1 cellular context compared by ENCODE assay signal in genomic region chr1:93827633-93828436, GRCh38.
TF ChIP-seq lines count a peak whose summit lies in the region.

No MANE protein-coding gene starts in this region.

TF ChIP-seq in HepG2, 621 proteins besides CTCF, POLR2A, EP300 and RAD21 (continued from another document):
- TF ChIP-seq, protein P1, sequence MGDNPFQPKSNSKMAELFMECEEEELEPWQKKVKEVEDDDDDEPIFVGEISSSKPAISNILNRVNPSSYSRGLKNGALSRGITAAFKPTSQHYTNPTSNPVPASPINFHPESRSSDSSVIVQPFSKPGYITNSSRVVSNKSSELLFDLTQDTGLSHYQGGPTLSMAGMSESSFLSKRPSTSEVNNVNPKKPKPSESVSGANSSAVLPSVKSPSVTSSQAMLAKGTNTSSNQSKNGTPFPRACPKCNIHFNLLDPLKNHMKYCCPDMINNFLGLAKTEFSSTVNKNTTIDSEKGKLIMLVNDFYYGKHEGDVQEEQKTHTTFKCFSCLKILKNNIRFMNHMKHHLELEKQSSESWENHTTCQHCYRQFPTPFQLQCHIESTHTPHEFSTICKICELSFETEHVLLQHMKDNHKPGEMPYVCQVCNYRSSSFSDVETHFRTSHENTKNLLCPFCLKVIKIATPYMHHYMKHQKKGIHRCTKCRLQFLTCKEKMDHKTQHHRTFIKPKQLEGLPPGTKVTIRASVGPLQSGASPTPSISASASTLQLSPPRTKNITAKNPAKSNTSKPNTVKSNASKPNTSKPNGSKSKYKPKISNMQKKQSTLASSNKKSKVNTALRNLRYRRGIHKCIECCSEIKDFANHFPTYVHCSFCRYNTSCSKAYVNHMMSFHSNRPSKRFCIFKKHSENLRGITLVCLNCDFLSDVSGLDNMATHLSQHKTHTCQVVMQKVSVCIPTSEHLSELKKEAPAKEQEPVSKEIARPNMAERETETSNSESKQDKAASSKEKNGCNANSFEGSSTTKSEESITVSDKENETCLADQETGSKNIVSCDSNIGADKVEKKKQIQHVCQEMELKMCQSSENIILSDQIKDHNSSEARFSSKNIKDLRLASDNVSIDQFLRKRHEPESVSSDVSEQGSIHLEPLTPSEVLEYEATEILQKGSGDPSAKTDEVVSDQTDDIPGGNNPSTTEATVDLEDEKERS (CRISPR knock-in tag; IDR thresholded peaks at IDR 0.05), result peak; percentile 97
- 0 out of 2 replicates have a peak, but pooled peaks have one; percentile 32 for TF ChIP-seq ARNTL (CRISPR knock-in tag; IDR thresholded peaks at IDR 0.05)
- TF ChIP-seq RARA (CRISPR knock-in tag; IDR thresholded peaks at IDR 0.05), result peak; percentile 74
- TF ChIP-seq GRHL1 (CRISPR knock-in tag; conservative IDR thresholded peaks at IDR 0.05), result no peak
- peak; percentile 99 for TF ChIP-seq ZNF3 (CRISPR knock-in tag; IDR thresholded peaks at IDR 0.05)
- TF ChIP-seq ZGPAT (CRISPR knock-in tag; IDR thresholded peaks at IDR 0.05), result peak; percentile 90
- TF ChIP-seq SNAPC2 (CRISPR knock-in tag; IDR thresholded peaks at IDR 0.05), result peak; percentile 86; the same call in 1 of the 2 replicates
- TF ChIP-seq CC2D1A (CRISPR knock-in tag; IDR thresholded peaks at IDR 0.05), result no peak
- no peak for TF ChIP-seq ZFYVE20 (CRISPR knock-in tag; IDR thresholded peaks at IDR 0.05; ENCODE audit: borderline replicate concordance, low read depth)
- peak; percentile 53 for TF ChIP-seq TCF7 (IDR thresholded peaks at IDR 0.05; ENCODE audit: low read depth)
- no peak for TF ChIP-seq SRY (CRISPR knock-in tag; IDR thresholded peaks at IDR 0.05)
- 0 out of 2 replicates have a peak, but pooled peaks have one; percentile 39 for TF ChIP-seq FOXK2 (IDR thresholded peaks at IDR 0.05)
- TF ChIP-seq SOX13 (IDR thresholded peaks at IDR 0.05), result no peak
- peak in 1 of 2 experiments; percentile 87; a peak in 2 of 4 replicates for TF ChIP-seq SOX13 (CRISPR knock-in tag; conservative IDR thresholded peaks at IDR 0.05 in 1 of 2, IDR thresholded peaks at IDR 0.05 in 1 of 2)
- TF ChIP-seq, protein P2, sequence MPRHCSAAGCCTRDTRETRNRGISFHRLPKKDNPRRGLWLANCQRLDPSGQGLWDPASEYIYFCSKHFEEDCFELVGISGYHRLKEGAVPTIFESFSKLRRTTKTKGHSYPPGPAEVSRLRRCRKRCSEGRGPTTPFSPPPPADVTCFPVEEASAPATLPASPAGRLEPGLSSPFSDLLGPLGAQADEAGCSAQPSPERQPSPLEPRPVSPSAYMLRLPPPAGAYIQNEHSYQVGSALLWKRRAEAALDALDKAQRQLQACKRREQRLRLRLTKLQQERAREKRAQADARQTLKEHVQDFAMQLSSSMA (CRISPR knock-in tag; IDR thresholded peaks at IDR 0.05), result no peak
- TF ChIP-seq, protein P3, sequence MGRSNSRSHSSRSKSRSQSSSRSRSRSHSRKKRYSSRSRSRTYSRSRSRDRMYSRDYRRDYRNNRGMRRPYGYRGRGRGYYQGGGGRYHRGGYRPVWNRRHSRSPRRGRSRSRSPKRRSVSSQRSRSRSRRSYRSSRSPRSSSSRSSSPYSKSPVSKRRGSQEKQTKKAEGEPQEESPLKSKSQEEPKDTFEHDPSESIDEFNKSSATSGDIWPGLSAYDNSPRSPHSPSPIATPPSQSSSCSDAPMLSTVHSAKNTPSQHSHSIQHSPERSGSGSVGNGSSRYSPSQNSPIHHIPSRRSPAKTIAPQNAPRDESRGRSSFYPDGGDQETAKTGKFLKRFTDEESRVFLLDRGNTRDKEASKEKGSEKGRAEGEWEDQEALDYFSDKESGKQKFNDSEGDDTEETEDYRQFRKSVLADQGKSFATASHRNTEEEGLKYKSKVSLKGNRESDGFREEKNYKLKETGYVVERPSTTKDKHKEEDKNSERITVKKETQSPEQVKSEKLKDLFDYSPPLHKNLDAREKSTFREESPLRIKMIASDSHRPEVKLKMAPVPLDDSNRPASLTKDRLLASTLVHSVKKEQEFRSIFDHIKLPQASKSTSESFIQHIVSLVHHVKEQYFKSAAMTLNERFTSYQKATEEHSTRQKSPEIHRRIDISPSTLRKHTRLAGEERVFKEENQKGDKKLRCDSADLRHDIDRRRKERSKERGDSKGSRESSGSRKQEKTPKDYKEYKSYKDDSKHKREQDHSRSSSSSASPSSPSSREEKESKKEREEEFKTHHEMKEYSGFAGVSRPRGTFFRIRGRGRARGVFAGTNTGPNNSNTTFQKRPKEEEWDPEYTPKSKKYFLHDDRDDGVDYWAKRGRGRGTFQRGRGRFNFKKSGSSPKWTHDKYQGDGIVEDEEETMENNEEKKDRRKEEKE (IDR thresholded peaks at IDR 0.05), result no peak
- no peak for TF ChIP-seq ZNF720 (CRISPR knock-in tag; IDR thresholded peaks at IDR 0.05)
- no peak; the same call in 1 of the 2 replicates for TF ChIP-seq ZNF652 (CRISPR knock-in tag; IDR thresholded peaks at IDR 0.05; ENCODE audit: borderline replicate concordance, low read depth)
- TF ChIP-seq, protein P4, sequence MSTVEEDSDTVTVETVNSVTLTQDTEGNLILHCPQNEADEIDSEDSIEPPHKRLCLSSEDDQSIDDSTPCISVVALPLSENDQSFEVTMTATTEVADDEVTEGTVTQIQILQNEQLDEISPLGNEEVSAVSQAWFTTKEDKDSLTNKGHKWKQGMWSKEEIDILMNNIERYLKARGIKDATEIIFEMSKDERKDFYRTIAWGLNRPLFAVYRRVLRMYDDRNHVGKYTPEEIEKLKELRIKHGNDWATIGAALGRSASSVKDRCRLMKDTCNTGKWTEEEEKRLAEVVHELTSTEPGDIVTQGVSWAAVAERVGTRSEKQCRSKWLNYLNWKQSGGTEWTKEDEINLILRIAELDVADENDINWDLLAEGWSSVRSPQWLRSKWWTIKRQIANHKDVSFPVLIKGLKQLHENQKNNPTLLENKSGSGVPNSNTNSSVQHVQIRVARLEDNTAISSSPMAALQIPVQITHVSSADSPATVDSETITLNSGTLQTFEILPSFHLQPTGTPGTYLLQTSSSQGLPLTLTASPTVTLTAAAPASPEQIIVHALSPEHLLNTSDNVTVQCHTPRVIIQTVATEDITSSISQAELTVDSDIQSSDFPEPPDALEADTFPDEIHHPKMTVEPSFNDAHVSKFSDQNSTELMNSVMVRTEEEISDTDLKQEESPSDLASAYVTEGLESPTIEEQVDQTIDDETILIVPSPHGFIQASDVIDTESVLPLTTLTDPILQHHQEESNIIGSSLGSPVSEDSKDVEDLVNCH (CRISPR knock-in tag; IDR thresholded peaks at IDR 0.05), result no peak
- TF ChIP-seq, protein P5, sequence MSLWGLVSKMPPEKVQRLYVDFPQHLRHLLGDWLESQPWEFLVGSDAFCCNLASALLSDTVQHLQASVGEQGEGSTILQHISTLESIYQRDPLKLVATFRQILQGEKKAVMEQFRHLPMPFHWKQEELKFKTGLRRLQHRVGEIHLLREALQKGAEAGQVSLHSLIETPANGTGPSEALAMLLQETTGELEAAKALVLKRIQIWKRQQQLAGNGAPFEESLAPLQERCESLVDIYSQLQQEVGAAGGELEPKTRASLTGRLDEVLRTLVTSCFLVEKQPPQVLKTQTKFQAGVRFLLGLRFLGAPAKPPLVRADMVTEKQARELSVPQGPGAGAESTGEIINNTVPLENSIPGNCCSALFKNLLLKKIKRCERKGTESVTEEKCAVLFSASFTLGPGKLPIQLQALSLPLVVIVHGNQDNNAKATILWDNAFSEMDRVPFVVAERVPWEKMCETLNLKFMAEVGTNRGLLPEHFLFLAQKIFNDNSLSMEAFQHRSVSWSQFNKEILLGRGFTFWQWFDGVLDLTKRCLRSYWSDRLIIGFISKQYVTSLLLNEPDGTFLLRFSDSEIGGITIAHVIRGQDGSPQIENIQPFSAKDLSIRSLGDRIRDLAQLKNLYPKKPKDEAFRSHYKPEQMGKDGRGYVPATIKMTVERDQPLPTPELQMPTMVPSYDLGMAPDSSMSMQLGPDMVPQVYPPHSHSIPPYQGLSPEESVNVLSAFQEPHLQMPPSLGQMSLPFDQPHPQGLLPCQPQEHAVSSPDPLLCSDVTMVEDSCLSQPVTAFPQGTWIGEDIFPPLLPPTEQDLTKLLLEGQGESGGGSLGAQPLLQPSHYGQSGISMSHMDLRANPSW (CRISPR knock-in tag; IDR thresholded peaks at IDR 0.05; ENCODE audit: borderline replicate concordance), result peak; percentile 40; the same call in 1 of the 2 replicates
- peak; percentile 46; the same call in 1 of the 2 replicates for TF ChIP-seq JUN (CRISPR knock-in tag; IDR thresholded peaks at IDR 0.05)
- 0 out of 2 replicates have a peak, but pooled peaks have one; percentile 56 for TF ChIP-seq NFKBIZ (CRISPR knock-in tag; IDR thresholded peaks at IDR 0.05)
- TF ChIP-seq, protein P6, sequence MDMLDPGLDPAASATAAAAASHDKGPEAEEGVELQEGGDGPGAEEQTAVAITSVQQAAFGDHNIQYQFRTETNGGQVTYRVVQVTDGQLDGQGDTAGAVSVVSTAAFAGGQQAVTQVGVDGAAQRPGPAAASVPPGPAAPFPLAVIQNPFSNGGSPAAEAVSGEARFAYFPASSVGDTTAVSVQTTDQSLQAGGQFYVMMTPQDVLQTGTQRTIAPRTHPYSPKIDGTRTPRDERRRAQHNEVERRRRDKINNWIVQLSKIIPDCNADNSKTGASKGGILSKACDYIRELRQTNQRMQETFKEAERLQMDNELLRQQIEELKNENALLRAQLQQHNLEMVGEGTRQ (IDR thresholded peaks at IDR 0.05; ENCODE audit: low read depth, low read length), result no peak
- TF ChIP-seq, protein P6 (CRISPR knock-in tag; IDR thresholded peaks at IDR 0.05; ENCODE audit: borderline replicate concordance), result no peak
- TF ChIP-seq KLF9 (CRISPR knock-in tag; IDR thresholded peaks at IDR 0.05; ENCODE audit: low read depth), result no peak
- peak; percentile 96 for TF ChIP-seq ZNF292 (CRISPR knock-in tag; IDR thresholded peaks at IDR 0.05; ENCODE audit: borderline replicate concordance, low read depth)
- no peak for TF ChIP-seq AGO1 (IDR thresholded peaks at IDR 0.05; ENCODE audit: low read depth, low read length, poor library complexity, severe bottlenecking)
- TF ChIP-seq ZNF772 (CRISPR knock-in tag; IDR thresholded peaks at IDR 0.05), result 0 out of 2 replicates have a peak, but pooled peaks have one; percentile 49
- TF ChIP-seq ZNF883 (CRISPR knock-in tag; IDR thresholded peaks at IDR 0.05; ENCODE audit: not compliant biosample characterization), result no peak
- peak; percentile 58; the same call in 1 of the 2 replicates for TF ChIP-seq ZNF124 (CRISPR knock-in tag; IDR thresholded peaks at IDR 0.05)
- TF ChIP-seq ZFP36 (IDR thresholded peaks at IDR 0.05; ENCODE audit: borderline replicate concordance, low read depth, low read length, partially characterized antibody), result no peak
